In the genomic region with DNA sequence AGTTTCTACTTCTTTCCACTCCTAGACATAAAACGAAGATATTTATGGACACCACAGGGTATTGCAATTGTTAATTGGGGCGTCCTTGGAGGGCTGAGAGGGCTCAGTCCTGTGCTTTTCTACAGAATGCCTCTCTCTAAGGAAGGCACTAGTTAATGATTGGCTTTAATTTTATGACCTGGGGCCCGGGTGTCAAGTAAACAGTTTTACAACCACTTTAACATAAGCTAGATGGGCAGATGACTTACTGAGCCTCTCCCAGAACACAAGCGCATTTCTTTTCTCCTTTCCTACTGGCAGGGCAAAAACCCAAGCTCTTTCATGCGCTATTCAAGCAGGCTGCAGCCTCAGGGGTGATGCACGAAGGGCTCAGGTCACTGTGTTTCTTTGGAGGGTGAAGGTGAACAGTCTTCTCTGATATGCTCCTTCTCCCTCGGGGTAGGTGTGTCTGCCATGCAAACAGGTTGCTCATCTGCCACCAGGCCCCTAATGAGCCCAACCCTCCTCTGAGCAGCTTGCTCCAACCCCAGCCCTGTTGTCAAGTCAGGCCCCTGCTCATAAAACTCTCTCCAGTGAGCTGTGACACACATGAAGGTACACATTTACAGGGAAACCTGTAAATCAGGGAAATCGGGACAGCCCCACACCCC, we compare ENCODE assay signal across 16 cellular contexts.
"Had no signal": no experiment of that assay in that cellular context is flagged by ENCODE, and none has a peak within 500 bp of the region (broad histone marks: within the 10 kb centered on the region; RNA-seq: fewer than 3 reads in every experiment).

No MANE protein-coding gene starts in this region.

- DNase-seq: activated CD4-positive, alpha-beta T cell treated with anti-CD3 and anti-CD28 coated beads, Interleukin-2, amount 50 U/mL, for 1 hour; activated CD8-positive, alpha-beta memory T cell treated with anti-CD3 and anti-CD28 coated beads, Interleukin-2, amount 50 U/mL, for 4 hours; activated naive CD4-positive, alpha-beta T cell treated with anti-CD3 and anti-CD28 coated beads for 36 hours; activated T-cell treated with anti-CD3 and anti-CD28 coated beads, Interleukin-2, amount 50 U/mL, for 4 hours; body of pancreas; central memory CD4-positive, alpha-beta T cell; foreskin melanocyte; glutamatergic neuron; hypothalamus; left ventricle myocardium inferior; naive thymus-derived CD8-positive, alpha-beta T cell; retina; stimulated activated CD4-positive, alpha-beta T cell treated with anti-CD3 and anti-CD28 coated beads, Interleukin-2, amount 100 ng/mL, for 48 hours; T1000; upper lobe of left lung had no signal

- ATAC-seq: activated CD4-positive, CD25-positive, alpha-beta regulatory T cell treated with anti-CD3 and anti-CD28 coated beads, Interleukin-2, amount 50 U/mL, for 24 hours; activated T-cell treated with anti-CD3 and anti-CD28 coated beads, Interleukin-2, amount 50 U/mL, for 4 hours; body of pancreas; naive thymus-derived CD8-positive, alpha-beta T cell had no signal
